35 cellular contexts compared by ENCODE assay signal in the genomic region with DNA sequence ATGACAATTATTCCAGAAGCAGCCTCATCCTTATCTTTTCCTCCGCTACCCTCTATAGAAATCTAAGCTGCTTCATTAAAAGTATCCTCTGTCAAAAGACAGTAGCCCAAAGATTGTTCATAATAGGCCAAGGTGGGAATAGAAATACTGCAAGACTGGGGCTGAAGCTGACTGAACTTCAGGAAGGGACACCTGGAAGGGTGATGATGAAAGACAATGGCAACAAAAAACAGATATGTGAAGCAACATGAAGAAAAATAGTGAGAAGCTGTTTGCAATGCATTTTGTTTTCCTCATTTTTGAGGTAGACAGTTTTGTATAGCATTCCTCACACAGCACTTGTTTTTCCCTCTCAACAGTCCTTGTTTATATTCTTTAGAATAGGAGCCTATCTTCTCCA. TPM values are rescaled to one million over a fixed set of nuclear protein-coding genes. Genes with fewer than 3 reads are reported as not detected.
A peak's percentile ranks its signal among the peaks of the same experiment; 100 is the strongest.
DNase-seq lines count a peak whose midpoint lies in the region; ATAC-seq, FAIRE-seq and TF ChIP-seq lines count a peak whose summit lies in the region.
"Had no signal": no experiment of that assay in that cellular context is flagged by ENCODE, and none has a peak within 500 bp of the region (broad histone marks: within the 10 kb centered on the region; RNA-seq: fewer than 3 reads in every experiment).

No MANE protein-coding gene starts in this region.

- intact Hi-C loops in CD4-positive, alpha-beta memory T cell (cut with micrococcal nuclease): no loop called here
- intact Hi-C loops in dorsolateral prefrontal cortex (cut with DNase I): no loop called here
- intact Hi-C loops in psoas muscle (cut with DNase I): loop anchor here in 1 of 2 donors (5.0 kb wide), 1 partner anchor 143 kb away; no protein-coding TSS in a partner anchor
- intact Hi-C loops in vagina (cut with DNase I): no loop called here

- TF ChIP-seq POLR2A in vagina (IDR thresholded peaks at IDR 0.05): no peak

- H3K27me3 ChIP-seq in CD4-positive, alpha-beta memory T cell (ENCODE audit: insufficient read depth, low read length): no peaks in the 10 kb centered on the region
- no peaks in the 10 kb centered on the region for H3K27me3 ChIP-seq in dorsolateral prefrontal cortex
- H3K27me3 ChIP-seq in psoas muscle (ENCODE audit: insufficient read depth in 3 of 3, low read length in 2 of 3): no peaks in the 10 kb centered on the region
- no peaks in the 10 kb centered on the region for H3K27me3 ChIP-seq in vagina
- H3K27me3 ChIP-seq: BE2C, esophagus squamous epithelium, foreskin keratinocyte, hepatocyte, uterus had no signal

- no peaks in the 10 kb centered on the region for H3K27me3 Mint-ChIP-seq in CD4-positive, alpha-beta memory T cell
- H3K27me3 Mint-ChIP-seq: activated naive CD8-positive, alpha-beta T cell treated with anti-CD3 and anti-CD28 coated beads for 36 hours; dendritic cell treated with granulocyte-macrophage colony-stimulating factor and Interleukin-4, amounts not matched to agents 40 ng/mL and 50 ng/mL, for 4 days had no signal

- H3K36me3 ChIP-seq in CD4-positive, alpha-beta memory T cell (ENCODE audit: insufficient read depth, low read length): peaks cover 8% of the 10 kb centered on the region
- H3K36me3 ChIP-seq in psoas muscle (ENCODE audit: insufficient read depth in 1 of 2, low read depth in 1 of 2): peaks cover 0 to 42% of the 10 kb centered on the region in 2 donors
- H3K36me3 ChIP-seq in vagina: peaks cover 0 to 7% of the 10 kb centered on the region in 2 donors
- H3K36me3 ChIP-seq: uterus had no signal

- no peak for ATAC-seq in psoas muscle
- no peak for ATAC-seq in GM18870 (IDR thresholded peaks at IDR 0.05; ENCODE audit: unreplicated experiment)
- ATAC-seq: activated CD8-positive, alpha-beta T cell treated with anti-CD3 and anti-CD28 coated beads, Interleukin-2, amount 10 ng/mL, durations not matched to agents 7 days and 5 days; foreskin keratinocyte; lower lobe of right lung; natural killer cell; Right ventricle myocardium inferior; SK-N-SH treated with all-trans-retinoic acid at 6 μM for 48 hours had no signal

- TF ChIP-seq CTCF in dorsolateral prefrontal cortex (IDR thresholded peaks at IDR 0.05 in 54 of 56, conservative IDR thresholded peaks at IDR 0.05 in 2 of 56; ENCODE audit: low read depth in 1 of 56, partially characterized antibody in 56 of 56) (no peak), psoas muscle (IDR thresholded peaks at IDR 0.05) (no peak), vagina (IDR thresholded peaks at IDR 0.05) (no peak)

- POLR2A ChIA-PET in CD4-positive, alpha-beta memory T cell (lab: Charles Lee; ENCODE audit: partially characterized antibody): interaction anchor here (1.3 kb wide), 1 partner anchor 17 kb away, joined by 5 read pairs; the partner anchor contains the start of gene DCAF8

- peaks cover 12 to 27% (median 14%) of the 10 kb centered on the region in 4 donors for H3K4me1 Mint-ChIP-seq in CD4-positive, alpha-beta memory T cell

- no peak overlapping the region for H3K27ac ChIP-seq in CD4-positive, alpha-beta memory T cell (ENCODE audit: low read depth, low read length)
- H3K27ac ChIP-seq in dorsolateral prefrontal cortex (peak overlapping the region in 41 of 59 donors; percentile 4 to 90 (median 35)), psoas muscle (peak overlapping the region; percentile 62), vagina (no peak overlapping the region)
- H3K27ac ChIP-seq: esophagus squamous epithelium, foreskin keratinocyte, lower lobe of right lung, PC-9, uterus had no signal

- H3K36me3 Mint-ChIP-seq in CD4-positive, alpha-beta memory T cell: peaks cover 27 to 40% of the 10 kb centered on the region in 2 donors

- CTCF ChIA-PET in CD4-positive, alpha-beta memory T cell (lab: Charles Lee; ENCODE audit: partially characterized antibody): interaction anchor here (1.0 to 1.5 kb wide), 4 partner anchors 17 to 144 kb away, joined by 3 to 5 read pairs (median 3); no protein-coding TSS in a partner anchor

- WGBS in psoas muscle, 3 donors: 91 to 100% (median 95%) methylated on average over 1 of the region's 1 CpG

- H3K4me3 ChIP-seq in CD4-positive, alpha-beta memory T cell (ENCODE audit: low read length in 2 of 2): no peak overlapping the region
- no peak overlapping the region for H3K4me3 ChIP-seq in dorsolateral prefrontal cortex
- H3K4me3 ChIP-seq in psoas muscle: no peak overlapping the region
- no peak overlapping the region for H3K4me3 ChIP-seq in vagina
- H3K4me3 ChIP-seq: esophagus squamous epithelium, hepatocyte, lower lobe of right lung, PC-9, uterus had no signal

- no peaks in the 10 kb centered on the region for H3K9me3 ChIP-seq in CD4-positive, alpha-beta memory T cell (ENCODE audit: control insufficient read depth in 1 of 2, low read length in 2 of 2)
- H3K9me3 ChIP-seq in psoas muscle: no peaks in the 10 kb centered on the region
- H3K9me3 ChIP-seq in vagina: no peaks in the 10 kb centered on the region
- H3K9me3 ChIP-seq: BE2C, esophagus squamous epithelium, lower lobe of right lung, uterus had no signal

- no peak overlapping the region for H3K4me3 Mint-ChIP-seq in CD4-positive, alpha-beta memory T cell
- H3K4me3 Mint-ChIP-seq: activated CD8-positive, alpha-beta T cell treated with anti-CD3 and anti-CD28 coated beads, Interleukin-2, amount 10 ng/mL, durations not matched to agents 7 days and 5 days; activated naive CD8-positive, alpha-beta T cell treated with anti-CD3 and anti-CD28 coated beads for 36 hours; dendritic cell treated with granulocyte-macrophage colony-stimulating factor and Interleukin-4, amounts not matched to agents 40 ng/mL and 50 ng/mL, for 4 days; natural killer cell; T-helper 1 cell treated with Interleukin-12 subunit alpha and Interleukin-12 subunit beta and Interleukin-4 antibody, amounts not matched to agents 30 μg/mL and 1 μg/mL, for 36 hours had no signal

- no peaks in the 10 kb centered on the region for H3K4me1 ChIP-seq in CD4-positive, alpha-beta memory T cell (ENCODE audit: insufficient read depth, low read length)
- H3K4me1 ChIP-seq in psoas muscle: peaks cover 61% of the 10 kb centered on the region
- no peaks in the 10 kb centered on the region for H3K4me1 ChIP-seq in vagina
- H3K4me1 ChIP-seq: esophagus squamous epithelium, foreskin keratinocyte had no signal

- no peak for FAIRE-seq in frontal cortex (lab: Jason Lieb, UNC)
- FAIRE-seq: endometrium, GM18507 had no signal

- H3K9me3 Mint-ChIP-seq in CD4-positive, alpha-beta memory T cell: no peaks in the 10 kb centered on the region
- H3K9me3 Mint-ChIP-seq: activated naive CD8-positive, alpha-beta T cell treated with anti-CD3 and anti-CD28 coated beads for 36 hours; dendritic cell treated with granulocyte-macrophage colony-stimulating factor and Interleukin-4, amounts not matched to agents 40 ng/mL and 50 ng/mL, for 4 days; natural killer cell; T-helper 1 cell treated with Interleukin-12 subunit alpha and Interleukin-12 subunit beta and Interleukin-4 antibody, amounts not matched to agents 30 μg/mL and 1 μg/mL, for 36 hours had no signal

- peak overlapping the region in 4 of 7 donors; percentile 1 to 84 (median 66) for H3K27ac Mint-ChIP-seq in CD4-positive, alpha-beta memory T cell
- H3K27ac Mint-ChIP-seq: activated CD8-positive, alpha-beta T cell treated with anti-CD3 and anti-CD28 coated beads, Interleukin-2, amount 10 ng/mL, durations not matched to agents 7 days and 5 days; activated naive CD8-positive, alpha-beta T cell treated with anti-CD3 and anti-CD28 coated beads for 36 hours; dendritic cell treated with granulocyte-macrophage colony-stimulating factor and Interleukin-4, amounts not matched to agents 40 ng/mL and 50 ng/mL, for 4 days; T-helper 1 cell treated with Interleukin-12 subunit alpha and Interleukin-12 subunit beta and Interleukin-4 antibody, amounts not matched to agents 30 μg/mL and 1 μg/mL, for 36 hours had no signal

- no peak for DNase-seq in CD4-positive, alpha-beta memory T cell
- DNase-seq in NCI-H460 (ENCODE audit: extremely low read depth, low read depth) (peak; percentile 25), dorsolateral prefrontal cortex (no peak), psoas muscle (no peak), frontal cortex (ENCODE audit: low spot score in 2 of 2) (no peak), vagina (ENCODE audit: extremely low spot score in 2 of 2) (no peak)
- DNase-seq: activated CD8-positive, alpha-beta T cell treated with anti-CD3 and anti-CD28 coated beads, Interleukin-2, amount 10 ng/mL, durations not matched to agents 7 days and 5 days; activated effector memory CD4-positive, alpha-beta T cell treated with Interleukin-2 at 50 U/mL for 16 hours; activated naive CD8-positive, alpha-beta T cell treated with anti-CD3 and anti-CD28 coated beads for 36 hours; aorta; BE2C; central memory CD4-positive, alpha-beta T cell; DMS153; esophagus squamous epithelium; foreskin keratinocyte; GOT3; lower lobe of right lung; natural killer cell; NCI-H1694; NCI-H2171 treated with DMSO at 0.1 percent for 48 hours; NCI-H524; NK-92 treated with Interleukin-12 subunit alpha and Interleukin-12 subunit beta, amount 100 ng/mL, for 24 hours; PC-9; stimulated activated naive CD4-positive, alpha-beta T cell; uterus had no signal

RNA-seq across cellular contexts. Expression of gene DCAF8, which starts 16.9 kb away (rescaled TPM):
- total RNA-seq in CD4-positive, alpha-beta memory T cell: 100 to 1,000 TPM; 211 to 223 TPM
- 10 to 100 TPM; 57.5 to 67.8 TPM for polyA plus RNA-seq in CD4-positive, alpha-beta memory T cell
- total RNA-seq in NCI-H460 (2014; rRNA removed; shearing (Covaris generic)): 90.9 and 125 TPM in 2 replicates
- polyA plus RNA-seq in NCI-H460 (2014; cell fraction: nucleus; rRNA removed): 328 and 373 TPM in 2 replicates
- total RNA-seq in dorsolateral prefrontal cortex (100 to 1,000 TPM; 111 to 260 (median 188) TPM), psoas muscle (100 to 1,000 TPM; 135 to 204 (median 188) TPM), frontal cortex (38.3 TPM), vagina (145 TPM)
- 100 to 1,000 TPM in 2 of 3 donors, 10 to 100 TPM in 1; 45.4 to 187 (median 106) TPM for polyA plus RNA-seq in psoas muscle

RNA-seq across cellular contexts. Expression of gene PEX19, which starts 39.5 kb away (rescaled TPM):
- total RNA-seq in CD4-positive, alpha-beta memory T cell: 10 to 100 TPM; 53.5 to 60.6 TPM
- 10 to 100 TPM; 41.2 to 84.0 TPM for polyA plus RNA-seq in CD4-positive, alpha-beta memory T cell
- 52.1 and 53.6 TPM in 2 replicates for total RNA-seq in NCI-H460 (2014; rRNA removed; shearing (Covaris generic))
- polyA plus RNA-seq in NCI-H460 (2014; cell fraction: nucleus; rRNA removed): 27.2 and 33.0 TPM in 2 replicates
- total RNA-seq in dorsolateral prefrontal cortex: 100 to 1,000 TPM in 52 of 120 experiments, 10 to 100 TPM in 68; 63.4 to 123 (median 97.5) TPM
- 10 to 100 TPM; 75.3 to 85.4 (median 78.2) TPM for total RNA-seq in psoas muscle
- 100 to 1,000 TPM in 1 of 3 donors, 10 to 100 TPM in 2; 30.2 to 117 (median 52.7) TPM for polyA plus RNA-seq in psoas muscle
- 24.1 TPM for total RNA-seq in frontal cortex
- 47.9 TPM for total RNA-seq in vagina

RNA-seq across cellular contexts. Expression of gene PEA15, which starts 40.2 kb away (rescaled TPM):
- 10 to 100 TPM; 23.1 to 25.1 TPM for total RNA-seq in CD4-positive, alpha-beta memory T cell
- 10 to 100 TPM in 1 of 2 donors, 1 to 10 TPM in 1; 7.6 to 10.0 TPM for polyA plus RNA-seq in CD4-positive, alpha-beta memory T cell
- 57.5 and 63.5 TPM in 2 replicates for total RNA-seq in NCI-H460 (2014; rRNA removed; shearing (Covaris generic))
- 29.0 and 44.6 TPM in 2 replicates for polyA plus RNA-seq in NCI-H460 (2014; cell fraction: nucleus; rRNA removed)
- total RNA-seq in dorsolateral prefrontal cortex (100 to 1,000 TPM; 342 to 812 (median 617) TPM), psoas muscle (100 to 1,000 TPM in 2 of 4 donors, 10 to 100 TPM in 2; 51.2 to 232 (median 95.8) TPM), frontal cortex (84.4 TPM), vagina (89.1 TPM)
- polyA plus RNA-seq in psoas muscle: 100 to 1,000 TPM in 1 of 3 donors, 10 to 100 TPM in 2; 83.4 to 111 (median 95.9) TPM

RNA-seq across cellular contexts. Expression of gene CASQ1, which starts 55.0 kb away (rescaled TPM):
- total RNA-seq in CD4-positive, alpha-beta memory T cell: not detected
- polyA plus RNA-seq in CD4-positive, alpha-beta memory T cell: not detected
- total RNA-seq in NCI-H460 (2014; rRNA removed; shearing (Covaris generic)): not detected in 2 replicates
- polyA plus RNA-seq in NCI-H460 (2014; cell fraction: nucleus; rRNA removed): not detected in 2 replicates
- total RNA-seq in dorsolateral prefrontal cortex (10 to 100 TPM in 94 of 120 experiments, 1 to 10 TPM in 26; 4.3 to 31.5 (median 14.0) TPM), psoas muscle (100 to 1,000 TPM; 399 to 903 (median 583) TPM), frontal cortex (4.9 TPM), vagina (not detected)
- polyA plus RNA-seq in psoas muscle: 100 to 1,000 TPM; 171 to 412 (median 329) TPM
- total RNA-seq: activated CD8-positive, alpha-beta T cell treated with anti-CD3 and anti-CD28 coated beads, Interleukin-2, amount 10 ng/mL, durations not matched to agents 7 days and 5 days; activated naive CD8-positive, alpha-beta T cell treated with anti-CD3 and anti-CD28 coated beads for 36 hours; foreskin keratinocyte; hepatocyte; mononuclear cell; natural killer cell; PC-9; renal cortical epithelial cell had no signal
- polyA plus RNA-seq: foreskin keratinocyte had no signal

Comparison
In these comparisons a context has a peak if more than half of its experiments do, and no peak if none do; other contexts are left out.
1. H3K27ac ChIP-seq: peak in dorsolateral prefrontal cortex (41 of 59) and psoas muscle (single experiment); none in CD4-positive, alpha-beta memory T cell (single experiment) and vagina (single experiment).